15 cellular contexts compared by ENCODE assay signal in genomic region chr12:122861586-122861970, GRCh38. TPM values are rescaled to one million over a fixed set of nuclear protein-coding genes. Genes with fewer than 3 reads are reported as not detected.
DNase-seq lines count a peak whose midpoint lies in the region; TF ChIP-seq lines count a peak whose summit lies in the region.
"Had no signal": no experiment of that assay in that cellular context is flagged by ENCODE, and none has a peak within 500 bp of the region (broad histone marks: within the 10 kb centered on the region; RNA-seq: fewer than 3 reads in every experiment).

No MANE protein-coding gene starts in this region.

- H3K4me1 Mint-ChIP-seq in endodermal cell (no peaks in the 10 kb centered on the region), type B pancreatic cell (ENCODE audit: unreplicated experiment) (no peaks in the 10 kb centered on the region)

- no peak overlapping the region for H3K27ac Mint-ChIP-seq in endodermal cell
- peak overlapping the region; percentile 88 for H3K27ac Mint-ChIP-seq in type B pancreatic cell
- H3K27ac Mint-ChIP-seq: activated T-helper 1 cell treated with anti-CD3 and anti-CD28 coated beads, Interleukin-12 subunit alpha, Interleukin-12 subunit beta, Interleukin-2, Interleukin-4 antibody, amounts not matched to agents 30 ng/mL and 10 ng/mL and 1 ng/mL, durations not matched to agents 14 hours and 24 hours and 36 hours had no signal

- DNase-seq in RWPE1 (ENCODE audit: low spot score) (no peak), endodermal cell (peak; percentile 56), mesenteric fat pad (ENCODE audit: low spot score) (peak; percentile 87), type B pancreatic cell (ENCODE audit: extremely low spot score, unreplicated experiment) (no peak), dermis blood vessel endothelial cell (no peak), EL (no peak), COR-L47 (lab: John Stamatoyannopoulos, UW) (no peak)
- DNase-seq: activated CD4-positive, alpha-beta T cell treated with anti-CD3 and anti-CD28 coated beads, Interleukin-2, amount 50 U/mL, for 4 hours; NCI-H1105 treated with DMSO at 0.1 percent for 48 hours; stimulated activated CD4-positive, alpha-beta T cell treated with anti-CD3 and anti-CD28 coated beads, Interleukin-2, amount 100 ng/mL, for 48 hours; stimulated activated CD8-positive, alpha-beta memory T cell treated with anti-CD3 and anti-CD28 coated beads, Interleukin-4, amount 100 ng/mL, for 48 hours; T1000 had no signal

- H3K4me3 Mint-ChIP-seq in endodermal cell, result no peak overlapping the region
- H3K4me3 Mint-ChIP-seq in type B pancreatic cell, result no peak overlapping the region
- H3K4me3 Mint-ChIP-seq: activated T-helper 1 cell treated with anti-CD3 and anti-CD28 coated beads, Interleukin-12 subunit alpha, Interleukin-12 subunit beta, Interleukin-2, Interleukin-4 antibody, amounts not matched to agents 30 ng/mL and 10 ng/mL and 1 ng/mL, durations not matched to agents 14 hours and 24 hours and 36 hours; neural crest cell had no signal

- H3K36me3 Mint-ChIP-seq in endodermal cell (ENCODE audit: low read depth) (peaks cover 9% of the 10 kb centered on the region), type B pancreatic cell (peaks cover 3% of the 10 kb centered on the region)

- H3K4me1 ChIP-seq in endodermal cell (ENCODE audit: control insufficient read depth, insufficient read depth, low read length), result no peaks in the 10 kb centered on the region

- POLR2A ChIA-PET in RWPE1 (lab: Yijun Ruan, JAX; ENCODE audit: low non-redundant PET), result no interaction called here

- H3K4me3 ChIP-seq in endodermal cell (ENCODE audit: low read length), result no peak overlapping the region
- H3K4me3 ChIP-seq: coronary artery had no signal

- CTCF ChIA-PET in RWPE1 (lab: Yijun Ruan, JAX), result interaction anchor here (0.7 to 1.9 kb wide), 5 partner anchors 20 to 91 kb away, joined by 3 to 10 read pairs (median 6); partner anchors contain the start of gene HIP1R

- no peak for TF ChIP-seq CTCF in RWPE1 (conservative IDR thresholded peaks at IDR 0.05; ENCODE audit: low read depth)
- TF ChIP-seq CTCF in endodermal cell (conservative IDR thresholded peaks at IDR 0.05), result no peak
- TF ChIP-seq CTCF in type B pancreatic cell (conservative IDR thresholded peaks at IDR 0.05), result no peak

- H3K27me3 Mint-ChIP-seq in endodermal cell (ENCODE audit: insufficient read depth) (no peaks in the 10 kb centered on the region), type B pancreatic cell (no peaks in the 10 kb centered on the region)

- 89 to 90% methylated on average over 1 to 5 of the region's 5 CpGs for WGBS in endodermal cell (ENCODE audit: insufficient coverage in 1 of 2, insufficient read length in 1 of 2), 2 experiments

- no peaks in the 10 kb centered on the region for H3K27me3 ChIP-seq in endodermal cell (ENCODE audit: control insufficient read depth, insufficient read depth, low read length, poor library complexity, severe bottlenecking)

- H3K9me3 ChIP-seq in endodermal cell (ENCODE audit: control insufficient read depth, low read length), result no peaks in the 10 kb centered on the region

- H3K27ac ChIP-seq in RWPE1, result peak overlapping the region; percentile 95
- H3K27ac ChIP-seq in endodermal cell (ENCODE audit: low read depth, low read length), result no peak overlapping the region

- H3K9me3 Mint-ChIP-seq in endodermal cell (no peaks in the 10 kb centered on the region), type B pancreatic cell (no peaks in the 10 kb centered on the region)
- H3K9me3 Mint-ChIP-seq: activated T-helper 1 cell treated with anti-CD3 and anti-CD28 coated beads, Interleukin-12 subunit alpha, Interleukin-12 subunit beta, Interleukin-2, Interleukin-4 antibody, amounts not matched to agents 30 ng/mL and 10 ng/mL and 1 ng/mL, durations not matched to agents 14 hours and 24 hours and 36 hours; neural crest cell had no signal

- peaks cover 28% of the 10 kb centered on the region for H3K36me3 ChIP-seq in endodermal cell (ENCODE audit: control insufficient read depth, insufficient read depth, low read length)

- H3K9ac ChIP-seq in endodermal cell (ENCODE audit: extremely low read depth, low read length, poor library complexity, severe bottlenecking), result no peak overlapping the region

RNA-seq across cellular contexts. Expression of gene HIP1R, which starts 26.3 kb away (rescaled TPM):
- 10 to 100 TPM; 24.5 to 24.9 TPM for total RNA-seq in endodermal cell
- polyA plus RNA-seq in endodermal cell (2013, experiment 1 of 2), result 22.0 TPM
- polyA plus RNA-seq in endodermal cell (2013, experiment 2 of 2), result 21.2 TPM
- total RNA-seq in mesenteric fat pad, result 30.2 TPM
- total RNA-seq in type B pancreatic cell (ENCODE audit: low replicate concordance), result 40.5 and 45.5 TPM in 2 replicates
- total RNA-seq in dermis blood vessel endothelial cell, result 132 and 200 TPM in 2 replicates

RNA-seq across cellular contexts. Expression of gene VPS37B, which starts 34.3 kb away (rescaled TPM):
- total RNA-seq in endodermal cell (10 to 100 TPM; 22.7 to 24.1 TPM), mesenteric fat pad (27.5 TPM), type B pancreatic cell (ENCODE audit: low replicate concordance) (32.4 and 43.6 TPM in 2 replicates), dermis blood vessel endothelial cell (19.6 and 21.2 TPM in 2 replicates)
- 28.1 TPM for polyA plus RNA-seq in endodermal cell (2013, experiment 1 of 2)
- polyA plus RNA-seq in endodermal cell (2013, experiment 2 of 2), result 28.9 TPM

Comparison
In these comparisons a context has a peak if more than half of its experiments do, and no peak if none do; other contexts are left out.
1. DNase-seq: peak in endodermal cell (single experiment) and mesenteric fat pad (single experiment); none in RWPE1 (single experiment), type B pancreatic cell (single experiment), dermis blood vessel endothelial cell (single experiment), EL (single experiment) and COR-L47 (single experiment).